28 cellular contexts compared by ENCODE assay signal in the genomic region with DNA sequence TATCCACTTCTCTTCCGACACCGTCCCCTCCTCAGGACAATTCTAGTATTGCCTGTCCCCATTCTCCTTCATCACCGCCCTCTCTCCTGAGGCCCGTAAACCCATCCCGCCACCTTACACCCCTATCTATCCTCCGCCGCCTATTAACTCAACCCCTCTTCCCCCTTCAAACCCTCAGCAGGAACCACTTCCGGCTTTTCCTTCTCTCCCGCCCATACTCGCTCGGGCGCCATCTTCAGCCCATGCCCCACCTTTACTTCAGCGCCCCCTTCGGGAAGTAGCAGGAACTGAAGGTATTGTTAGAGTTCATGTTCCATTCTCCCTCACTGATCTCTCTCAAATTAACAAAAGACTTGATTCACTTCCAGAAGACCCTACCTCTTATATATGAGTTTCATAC. TPM values are rescaled to one million over a fixed set of nuclear protein-coding genes. Genes with fewer than 3 reads are reported as not detected.
DNase-seq lines count a peak whose midpoint lies in the region; ATAC-seq and TF ChIP-seq lines count a peak whose summit lies in the region.
"Had no signal": no experiment of that assay in that cellular context is flagged by ENCODE, and none has a peak within 500 bp of the region (broad histone marks: within the 10 kb centered on the region; RNA-seq: fewer than 3 reads in every experiment).

No MANE protein-coding gene starts in this region.

- no peaks in the 10 kb centered on the region for H3K9me3 ChIP-seq in BE2C
- H3K9me3 ChIP-seq in SU-DHL-6 (ENCODE audit: insufficient read depth, low read length) = no peaks in the 10 kb centered on the region
- no peaks in the 10 kb centered on the region for H3K9me3 ChIP-seq in hepatocyte (ENCODE audit: low read depth)
- H3K9me3 ChIP-seq: pancreas, sigmoid colon had no signal

- H3K4me2 ChIP-seq in SU-DHL-6 (ENCODE audit: low read depth, low read length, poor library complexity, severe bottlenecking) (no peak overlapping the region), hepatocyte (no peak overlapping the region)

- ATAC-seq in HG02623 (IDR thresholded peaks at IDR 0.05; ENCODE audit: unreplicated experiment) = no peak
- no peak for ATAC-seq in HG03175 (IDR thresholded peaks at IDR 0.05; ENCODE audit: unreplicated experiment)
- ATAC-seq: activated T-cell treated with anti-CD3 and anti-CD28 coated beads, Interleukin-2, amount 50 U/mL, for 4 hours; foreskin keratinocyte; pancreas; stimulated activated naive B cell treated with anti-CD40 and anti-IgM and Interleukin-4, amounts not matched to agents 10 μg/mL and 1 μg/mL and 100 μg/mL, for 72 hours; T-helper 17 cell had no signal

- no peak overlapping the region for H3K27ac Mint-ChIP-seq in HFFc6
- H3K27ac Mint-ChIP-seq: activated naive CD4-positive, alpha-beta T cell treated with anti-CD3 and anti-CD28 coated beads, Interleukin-2, amount 50 U/mL, for 24 hours; CD8-positive, alpha-beta memory T cell; naive B cell; stimulated activated naive B cell treated with anti-CD40 and anti-IgM and Interleukin-4, amounts not matched to agents 10 μg/mL and 1 μg/mL and 100 μg/mL, for 72 hours; T-helper 17 cell had no signal

- no peak overlapping the region for H3K9ac ChIP-seq in SU-DHL-6 (ENCODE audit: low read length)

- no peak overlapping the region for H3K4me3 Mint-ChIP-seq in HFFc6
- H3K4me3 Mint-ChIP-seq: activated naive CD4-positive, alpha-beta T cell treated with anti-CD3 and anti-CD28 coated beads, Interleukin-2, amount 50 U/mL, for 24 hours; activated T-cell treated with anti-CD3 and anti-CD28 coated beads, Interleukin-2, amount 50 U/mL, for 4 hours; CD8-positive, alpha-beta memory T cell; stimulated activated naive B cell treated with anti-CD40 and anti-IgM and Interleukin-4, amounts not matched to agents 10 μg/mL and 1 μg/mL and 100 μg/mL, for 72 hours; T-helper 17 cell had no signal

- H3K9me3 Mint-ChIP-seq in HFFc6 = peaks cover 21% of the 10 kb centered on the region

- TF ChIP-seq CTCF in BE2C (IDR thresholded peaks at IDR 0.05; ENCODE audit: low read depth, low read length) = peak; percentile 42
- peak; percentile 37 for TF ChIP-seq CTCF in HFFc6 (IDR thresholded peaks at IDR 0.05)
- peak; percentile 21 for TF ChIP-seq CTCF in SU-DHL-6 (IDR thresholded peaks at IDR 0.05; ENCODE audit: insufficient read depth, low read length, poor library complexity, severe bottlenecking)
- peak; percentile 8 for TF ChIP-seq CTCF in epithelial cell of proximal tubule (conservative IDR thresholded peaks at IDR 0.05; ENCODE audit: low read depth, low read length)
- TF ChIP-seq CTCF in hepatocyte (IDR thresholded peaks at IDR 0.05; ENCODE audit: poor library complexity) = no peak

- H3K4me3 ChIP-seq in BE2C (ENCODE audit: low read depth, low read length) (no peak overlapping the region), SU-DHL-6 (ENCODE audit: insufficient read depth, low read length, poor library complexity, severe bottlenecking) (no peak overlapping the region), epithelial cell of proximal tubule (ENCODE audit: low read depth, low read length) (no peak overlapping the region), hepatocyte (no peak overlapping the region)
- H3K4me3 ChIP-seq: pancreas, sigmoid colon had no signal

- H3K36me3 Mint-ChIP-seq in HFFc6 (ENCODE audit: low read depth) = peaks cover 11% of the 10 kb centered on the region

- no peak overlapping the region for H2AFZ ChIP-seq in SU-DHL-6 (ENCODE audit: low read depth, low read length, severe bottlenecking)
- H2AFZ ChIP-seq in hepatocyte = no peak overlapping the region

- no peaks in the 10 kb centered on the region for H3F3A ChIP-seq in SU-DHL-6 (ENCODE audit: insufficient read depth)

- no peaks in the 10 kb centered on the region for H3K9me2 ChIP-seq in SU-DHL-6 (replicated peaks; ENCODE audit: insufficient read depth, low read length)
- no peaks in the 10 kb centered on the region for H3K9me2 ChIP-seq in hepatocyte (replicated peaks; ENCODE audit: insufficient read depth)

- DNase-seq in BE2C = peak; percentile 38
- no peak for DNase-seq in HFFc6
- no peak for DNase-seq in epithelial cell of proximal tubule (ENCODE audit: low read depth)
- no peak for DNase-seq in hepatocyte (ENCODE audit: low spot score)
- no peak for DNase-seq in NCI-H1930 (lab: John Stamatoyannopoulos, UW)
- DNase-seq: activated CD4-positive, alpha-beta T cell treated with anti-CD3 and anti-CD28 coated beads, Interleukin-2, amount 50 U/mL, for 4 hours; activated T-cell treated with anti-CD3 and anti-CD28 coated beads, Interleukin-2, amount 50 U/mL, for 4 hours; CD8-positive, alpha-beta memory T cell; foreskin keratinocyte; hippocampal formation; IMR-90; naive B cell; NCI-H1048; NCI-H2029 treated with DMSO at 0.1 percent for 48 hours; pancreas; sigmoid colon; stimulated activated naive B cell treated with anti-CD40 and anti-IgM and Interleukin-4, amounts not matched to agents 10 μg/mL and 1 μg/mL and 100 μg/mL, for 72 hours; T-helper 17 cell had no signal

- H4K20me1 ChIP-seq in SU-DHL-6 (ENCODE audit: low read depth, low read length) (no peaks in the 10 kb centered on the region), hepatocyte (ENCODE audit: insufficient read depth, poor library complexity, severe bottlenecking) (no peaks in the 10 kb centered on the region)

- H3K79me2 ChIP-seq in SU-DHL-6 (ENCODE audit: insufficient read depth, low read length) (no peaks in the 10 kb centered on the region), hepatocyte (no peaks in the 10 kb centered on the region)

- no peaks in the 10 kb centered on the region for H3K4me1 Mint-ChIP-seq in HFFc6 (ENCODE audit: low read depth)
- H3K4me1 Mint-ChIP-seq: activated naive CD4-positive, alpha-beta T cell treated with anti-CD3 and anti-CD28 coated beads, Interleukin-2, amount 50 U/mL, for 24 hours; naive B cell; stimulated activated naive B cell treated with anti-CD40 and anti-IgM and Interleukin-4, amounts not matched to agents 10 μg/mL and 1 μg/mL and 100 μg/mL, for 72 hours; T-helper 17 cell had no signal

- H3K27me3 Mint-ChIP-seq in HFFc6 (ENCODE audit: insufficient read depth) = peaks cover 11% of the 10 kb centered on the region
- H3K27me3 Mint-ChIP-seq: activated naive CD4-positive, alpha-beta T cell treated with anti-CD3 and anti-CD28 coated beads, Interleukin-2, amount 50 U/mL, for 24 hours; naive B cell; stimulated activated naive B cell treated with anti-CD40 and anti-IgM and Interleukin-4, amounts not matched to agents 10 μg/mL and 1 μg/mL and 100 μg/mL, for 72 hours; T-helper 17 cell had no signal

- peaks cover 7% of the 10 kb centered on the region; the same call in 1 of the 2 replicates for H3K27me3 ChIP-seq in BE2C
- H3K27me3 ChIP-seq in SU-DHL-6 (ENCODE audit: low read length) = no peaks in the 10 kb centered on the region
- no peaks in the 10 kb centered on the region for H3K27me3 ChIP-seq in hepatocyte
- H3K27me3 ChIP-seq: foreskin keratinocyte, pancreas, sigmoid colon had no signal

- WGBS in hepatocyte (ENCODE audit: low lambda C conversion rate, missing lambda C conversion rate) = 93% methylated on average over 14 of the region's 14 CpGs

- H3K36me3 ChIP-seq in BE2C (no peaks in the 10 kb centered on the region), SU-DHL-6 (ENCODE audit: low read length) (no peaks in the 10 kb centered on the region), hepatocyte (replicated peaks; ENCODE audit: insufficient read depth, low read depth) (no peaks in the 10 kb centered on the region)
- H3K36me3 ChIP-seq: pancreas, sigmoid colon had no signal

- no peaks in the 10 kb centered on the region for H3K4me1 ChIP-seq in BE2C
- no peaks in the 10 kb centered on the region for H3K4me1 ChIP-seq in hepatocyte (ENCODE audit: insufficient read depth)
- H3K4me1 ChIP-seq: foreskin keratinocyte, pancreas, sigmoid colon had no signal

- no peak overlapping the region for H3K27ac ChIP-seq in SU-DHL-6 (ENCODE audit: low read depth, low read length)
- no peak overlapping the region for H3K27ac ChIP-seq in hepatocyte
- H3K27ac ChIP-seq: foreskin keratinocyte, pancreas, sigmoid colon, VCaP had no signal

RNA-seq across cellular contexts. Expression of a gene that starts 31.6 kb away (rescaled TPM):
- not detected for polyA plus RNA-seq in BE2C (2012; ENCODE audit: insufficient read depth, insufficient read length, low read depth)
- total RNA-seq in HFFc6 (2021; fragmentation: NEBNext Ultra II Directional; extraction: Animal tissue kit (Norgen Biotek cat#: 25700)) = not detected
- total RNA-seq in epithelial cell of proximal tubule (not detected in 2 replicates), hepatocyte (not detected in 2 replicates)
- not detected in 2 replicates for polyA plus RNA-seq in hepatocyte
- total RNA-seq: activated T-cell treated with anti-CD3 and anti-CD28 coated beads, Interleukin-2, amount 50 U/mL, for 4 hours; astrocyte; CD8-positive, alpha-beta memory T cell; endothelial cell of umbilical vein; foreskin keratinocyte; IMR-90; lung microvascular endothelial cell; NCI-H460; pancreas; sigmoid colon; T-helper 17 cell had no signal
- polyA plus RNA-seq: CD8-positive, alpha-beta memory T cell; endothelial cell of umbilical vein; foreskin keratinocyte; IMR-90; keratinocyte; pancreas; sigmoid colon had no signal

RNA-seq across cellular contexts. Expression of a gene that starts 44.2 kb away (rescaled TPM):
- 57.8 TPM for polyA plus RNA-seq in BE2C (2012; ENCODE audit: insufficient read depth, insufficient read length, low read depth)
- total RNA-seq in HFFc6 (2021; fragmentation: NEBNext Ultra II Directional; extraction: Animal tissue kit (Norgen Biotek cat#: 25700)) = 10 to 100 TPM; 13.7 to 19.9 (median 17.1) TPM
- total RNA-seq in epithelial cell of proximal tubule (41.0 and 43.9 TPM in 2 replicates), hepatocyte (16.5 and 19.4 TPM in 2 replicates)
- polyA plus RNA-seq in hepatocyte = 10.5 and 13.2 TPM in 2 replicates
